In genomic region chr7:56033671-56034432, GRCh38 we compare ENCODE assay signal across 1 cellular context.
TF ChIP-seq lines count a peak whose summit lies in the region.

No MANE protein-coding gene starts in this region.

TF ChIP-seq in K562, 482 proteins besides CTCF, POLR2A, EP300 and RAD21 (continued from another document and continues in another):
- TF ChIP-seq MNT (conservative IDR thresholded peaks at IDR 0.05) = peak in 1 of 2 experiments; percentile 47; a peak in 1 of 4 replicates
- peak; percentile 54 for TF ChIP-seq CCNT2 (IDR thresholded peaks at IDR 0.05; ENCODE audit: borderline replicate concordance, extremely low read depth, insufficient read length, low read depth, low read length)
- peak; percentile 28; the same call in 1 of the 2 replicates for TF ChIP-seq CBX1 (IDR thresholded peaks at IDR 0.05; ENCODE audit: low read depth)
- TF ChIP-seq ATF3 (IDR thresholded peaks at IDR 0.05) = peak; percentile 99
- TF ChIP-seq ATF3 (CRISPR knock-in tag; conservative IDR thresholded peaks at IDR 0.05) = no peak; the same call in 1 of the 2 replicates
- no peak for TF ChIP-seq PATZ1 (CRISPR knock-in tag; IDR thresholded peaks at IDR 0.05; ENCODE audit: borderline replicate concordance)
- no peak for TF ChIP-seq NELFE (IDR thresholded peaks at IDR 0.05; ENCODE audit: insufficient read depth, insufficient read length)
- no peak for TF ChIP-seq ZBTB9 (CRISPR knock-in tag; IDR thresholded peaks at IDR 0.05)
- TF ChIP-seq PML (IDR thresholded peaks at IDR 0.05; ENCODE audit: low read length) = no peak
- TF ChIP-seq CREBBP (IDR thresholded peaks at IDR 0.05; ENCODE audit: low read depth, low read length) = no peak
- TF ChIP-seq NCOR1 (IDR thresholded peaks at IDR 0.05) = no peak
- TF ChIP-seq DACH1 (IDR thresholded peaks at IDR 0.05; ENCODE audit: partially characterized antibody) = no peak
- no peak for TF ChIP-seq MXI1 (IDR thresholded peaks at IDR 0.05; ENCODE audit: low read depth, low read length)
- no peak for TF ChIP-seq YY1 (IDR thresholded peaks at IDR 0.05; ENCODE audit: borderline replicate concordance in 1 of 3, control insufficient read depth in 1 of 3, extremely low read depth in 1 of 3, insufficient read depth in 3 of 3, insufficient read length in 1 of 3, insufficient replicate concordance in 2 of 3, low read depth in 1 of 3, low read length in 2 of 3)
- TF ChIP-seq ZBED1 (IDR thresholded peaks at IDR 0.05) = no peak
- TF ChIP-seq SNAPC5 (CRISPR knock-in tag; IDR thresholded peaks at IDR 0.05) = no peak
- TF ChIP-seq POLR2H (tag; IDR thresholded peaks at IDR 0.05; ENCODE audit: low read depth) = no peak
- no peak for TF ChIP-seq WHSC1 (IDR thresholded peaks at IDR 0.05; ENCODE audit: low read length)
- no peak for TF ChIP-seq NUFIP1 (IDR thresholded peaks at IDR 0.05; ENCODE audit: partially characterized antibody)
- 0 out of 2 replicates have a peak, but pooled peaks have one; percentile 50 for TF ChIP-seq NFRKB (IDR thresholded peaks at IDR 0.05; ENCODE audit: low read depth)
- peak; percentile 70 for TF ChIP-seq PRDM10 (IDR thresholded peaks at IDR 0.05; ENCODE audit: partially characterized antibody)
- no peak for TF ChIP-seq HLTF (IDR thresholded peaks at IDR 0.05)
- no peak for TF ChIP-seq TAF1 (IDR thresholded peaks at IDR 0.05; ENCODE audit: control insufficient read depth, extremely low read depth, insufficient read depth, low read length, severe bottlenecking)
- no peak for TF ChIP-seq NR1H2 (CRISPR knock-in tag; IDR thresholded peaks at IDR 0.05)
- TF ChIP-seq KLF1 (tag; IDR thresholded peaks at IDR 0.05) = no peak
- TF ChIP-seq ZNF384 (IDR thresholded peaks at IDR 0.05; ENCODE audit: low read depth, low read length) = 0 out of 2 replicates have a peak, but pooled peaks have one; percentile 22
- TF ChIP-seq IRF9 (tag; IDR thresholded peaks at IDR 0.05) = peak; percentile 96
- no peak for TF ChIP-seq PTTG1 (tag; IDR thresholded peaks at IDR 0.05; ENCODE audit: low read depth)
- TF ChIP-seq MEF2A (IDR thresholded peaks at IDR 0.05; ENCODE audit: control insufficient read depth, low read depth, low read length) = no peak
- TF ChIP-seq ZNF165 (CRISPR knock-in tag; IDR thresholded peaks at IDR 0.05; ENCODE audit: borderline replicate concordance) = no peak
- TF ChIP-seq SP2 (IDR thresholded peaks at IDR 0.05; ENCODE audit: extremely low read depth, low read depth, low read length, poor library complexity, severe bottlenecking) = no peak
- TF ChIP-seq TAF7 (tag; IDR thresholded peaks at IDR 0.05) = no peak
- TF ChIP-seq RBM22 (IDR thresholded peaks at IDR 0.05; ENCODE audit: low read depth, low read length, poor library complexity, severe bottlenecking) = no peak
- TF ChIP-seq FOXA1 (IDR thresholded peaks at IDR 0.05; ENCODE audit: borderline replicate concordance) = no peak
- TF ChIP-seq SP1 (CRISPR knock-in tag; IDR thresholded peaks at IDR 0.05) = 0 out of 2 replicates have a peak, but pooled peaks have one; percentile 20
- no peak for TF ChIP-seq CBX5 (IDR thresholded peaks at IDR 0.05; ENCODE audit: borderline replicate concordance, low read depth)
- no peak for TF ChIP-seq EZH2 (IDR thresholded peaks at IDR 0.05; ENCODE audit: borderline replicate concordance, low read depth, low read length)
- peak; percentile 58 to 73; a peak in 3 of 4 replicates for TF ChIP-seq MAZ (CRISPR knock-in tag; conservative IDR thresholded peaks at IDR 0.05 in 1 of 2, IDR thresholded peaks at IDR 0.05 in 1 of 2)
- no peak for TF ChIP-seq MECOM (CRISPR knock-in tag; IDR thresholded peaks at IDR 0.05)
- TF ChIP-seq CBX3 (IDR thresholded peaks at IDR 0.05; ENCODE audit: borderline replicate concordance in 1 of 2, low read length in 2 of 2) = no peak
- TF ChIP-seq ZSCAN29 (IDR thresholded peaks at IDR 0.05) = no peak
- peak; percentile 51 to 59 for TF ChIP-seq NRF1 (conservative IDR thresholded peaks at IDR 0.05 in 1 of 2, IDR thresholded peaks at IDR 0.05 in 1 of 2)
- TF ChIP-seq HMGN3 (IDR thresholded peaks at IDR 0.05; ENCODE audit: borderline replicate concordance, extremely low read depth, insufficient read length, low read depth, low read length) = peak; percentile 68
- peak; percentile 41 for TF ChIP-seq PKNOX1 (IDR thresholded peaks at IDR 0.05)
- peak; percentile 78 for TF ChIP-seq GATA2 (CRISPR knock-in tag; IDR thresholded peaks at IDR 0.05)
- peak; percentile 6; the same call in 1 of the 2 replicates for TF ChIP-seq JUN (IDR thresholded peaks at IDR 0.05; ENCODE audit: borderline replicate concordance, low read depth, low read length)
- no peak for TF ChIP-seq JUN (CRISPR knock-in tag; IDR thresholded peaks at IDR 0.05; ENCODE audit: borderline replicate concordance)
- TF ChIP-seq MYBL2 (IDR thresholded peaks at IDR 0.05; ENCODE audit: low read depth) = no peak
- TF ChIP-seq MYBL2 (CRISPR knock-in tag; IDR thresholded peaks at IDR 0.05; ENCODE audit: borderline replicate concordance) = no peak
- TF ChIP-seq PHF21A (IDR thresholded peaks at IDR 0.05; ENCODE audit: borderline replicate concordance, low read depth) = peak; percentile 88
- TF ChIP-seq RBM25 (IDR thresholded peaks at IDR 0.05; ENCODE audit: low read depth, low read length, severe bottlenecking) = no peak
- TF ChIP-seq EP400 (IDR thresholded peaks at IDR 0.05) = peak; percentile 91
- TF ChIP-seq ZNF586 (CRISPR knock-in tag; conservative IDR thresholded peaks at IDR 0.05) = no peak
- peak; percentile 75 for TF ChIP-seq CTBP1 (IDR thresholded peaks at IDR 0.05; ENCODE audit: borderline replicate concordance)
- no peak for TF ChIP-seq ZNF263 (CRISPR knock-in tag; IDR thresholded peaks at IDR 0.05; ENCODE audit: borderline replicate concordance)
- TF ChIP-seq SAFB2 (IDR thresholded peaks at IDR 0.05; ENCODE audit: borderline replicate concordance, low read depth, low read length, severe bottlenecking) = no peak
- no peak for TF ChIP-seq HNRNPLL (IDR thresholded peaks at IDR 0.05; ENCODE audit: low read depth, low read length, poor library complexity, severe bottlenecking)
- TF ChIP-seq SNIP1 (IDR thresholded peaks at IDR 0.05; ENCODE audit: low read depth) = no peak
- TF ChIP-seq ZNF140 (CRISPR knock-in tag; IDR thresholded peaks at IDR 0.05) = no peak
- 0 out of 4 replicates have a peak, but pooled peaks of 1 of the 2 experiments have one; percentile 61 for TF ChIP-seq FOXK2 (conservative IDR thresholded peaks at IDR 0.05 in 1 of 2, IDR thresholded peaks at IDR 0.05 in 1 of 2; ENCODE audit: low read depth in 2 of 2)
- TF ChIP-seq ZFX (CRISPR knock-in tag; IDR thresholded peaks at IDR 0.05) = peak; percentile 47; the same call in 1 of the 2 replicates
- TF ChIP-seq LEF1 (IDR thresholded peaks at IDR 0.05) = peak; percentile 67
